ENCODE assay signal across 17 cellular contexts in the genomic region with DNA sequence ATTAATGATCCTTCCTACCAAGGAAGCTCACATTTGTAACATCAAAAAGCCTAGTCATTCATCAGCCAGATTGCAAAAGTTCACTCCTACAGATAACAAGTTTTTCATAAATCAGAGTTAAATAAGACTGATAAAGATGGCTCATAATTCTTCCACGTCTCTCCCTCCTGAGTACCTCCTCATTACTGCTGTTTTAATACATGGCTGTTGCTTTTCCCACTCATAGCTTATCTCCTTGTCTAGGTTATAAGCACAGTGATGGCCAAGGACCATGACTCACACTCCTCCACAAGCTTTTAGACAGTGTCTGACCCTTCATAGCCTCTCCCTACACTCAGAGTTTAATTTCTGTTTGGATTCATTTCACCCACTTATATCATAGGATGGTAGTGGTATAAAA.
A peak's percentile ranks its signal among the peaks of the same experiment; 100 is the strongest.
DNase-seq lines count a peak whose midpoint lies in the region; ATAC-seq and TF ChIP-seq lines count a peak whose summit lies in the region.
"Had no signal": no experiment of that assay in that cellular context is flagged by ENCODE, and none has a peak within 500 bp of the region (broad histone marks: within the 10 kb centered on the region; RNA-seq: fewer than 3 reads in every experiment).

No MANE protein-coding gene starts in this region.

- H3K4me1 ChIP-seq in RWPE2 (ENCODE audit: insufficient read depth, poor library complexity, severe bottlenecking) (no peaks in the 10 kb centered on the region), mesenchymal stem cell (ENCODE audit: control insufficient read depth, insufficient read depth, low read depth, low read length) (no peaks in the 10 kb centered on the region)
- H3K4me1 ChIP-seq in naive thymus-derived CD4-positive, alpha-beta T cell (ENCODE audit: control insufficient read depth in 2 of 2, insufficient read depth in 2 of 2, low read length in 2 of 2), result no peaks in the 10 kb centered on the region
- H3K4me1 ChIP-seq: A549, BE2C, HAP-1 had no signal

- H2BK5ac ChIP-seq in mesenchymal stem cell (ENCODE audit: low read depth, low read length, poor library complexity, severe bottlenecking), result no peak overlapping the region

- H3K4me2 ChIP-seq in mesenchymal stem cell (ENCODE audit: low read length, poor library complexity, severe bottlenecking), result no peak overlapping the region
- H3K4me2 ChIP-seq: A549 had no signal

- H3K27ac ChIP-seq in RWPE2 (ENCODE audit: poor library complexity, severe bottlenecking), result no peak overlapping the region
- no peak overlapping the region for H3K27ac ChIP-seq in mesenchymal stem cell (ENCODE audit: low read length, poor library complexity, severe bottlenecking)
- no peak overlapping the region for H3K27ac ChIP-seq in naive thymus-derived CD4-positive, alpha-beta T cell (ENCODE audit: low read depth, low read length)
- H3K27ac ChIP-seq: A549, C4-2B, HL-60 had no signal

- H3K36me3 Mint-ChIP-seq in naive thymus-derived CD4-positive, alpha-beta T cell, result no peaks in the 10 kb centered on the region
- H3K36me3 Mint-ChIP-seq in T-cell, result no peaks in the 10 kb centered on the region
- H3K36me3 Mint-ChIP-seq: CD4-positive, alpha-beta memory T cell had no signal

- H3K4me1 Mint-ChIP-seq in naive thymus-derived CD4-positive, alpha-beta T cell, result no peaks in the 10 kb centered on the region
- H3K4me1 Mint-ChIP-seq in T-cell, result no peaks in the 10 kb centered on the region
- H3K4me1 Mint-ChIP-seq: CD4-positive, alpha-beta memory T cell had no signal

- no peaks in the 10 kb centered on the region for H3K9me3 Mint-ChIP-seq in naive thymus-derived CD4-positive, alpha-beta T cell
- H3K9me3 Mint-ChIP-seq in T-cell, result no peaks in the 10 kb centered on the region

- H3K4ac ChIP-seq in mesenchymal stem cell (ENCODE audit: low read depth in 1 of 2, low read length in 2 of 2), result no peak overlapping the region

- no peak overlapping the region for H3K4me3 Mint-ChIP-seq in naive thymus-derived CD4-positive, alpha-beta T cell
- H3K4me3 Mint-ChIP-seq in T-cell, result no peak overlapping the region
- H3K4me3 Mint-ChIP-seq: CD4-positive, alpha-beta memory T cell had no signal

- peaks cover 0 to 15% (median 4%) of the 10 kb centered on the region in 5 donors for H3K27me3 Mint-ChIP-seq in naive thymus-derived CD4-positive, alpha-beta T cell
- no peaks in the 10 kb centered on the region for H3K27me3 Mint-ChIP-seq in T-cell
- H3K27me3 Mint-ChIP-seq: CD4-positive, alpha-beta memory T cell had no signal

- no peak overlapping the region for H2BK15ac ChIP-seq in mesenchymal stem cell (ENCODE audit: low read depth, poor library complexity, severe bottlenecking)

- H2AK5ac ChIP-seq in mesenchymal stem cell (ENCODE audit: low read length, severe bottlenecking), result no peak overlapping the region

- no peak overlapping the region for H4K8ac ChIP-seq in mesenchymal stem cell (ENCODE audit: low read length)

- no peak overlapping the region for H3K14ac ChIP-seq in mesenchymal stem cell (ENCODE audit: low read length in 2 of 2)

- ATAC-seq in RWPE2 (ENCODE audit: low read depth) (0 out of 3 replicates have a peak, but pooled peaks have one; percentile 19), T-cell (replicated peaks in 1 of 4) (no peak)
- no peak for ATAC-seq in naive thymus-derived CD4-positive, alpha-beta T cell
- ATAC-seq: A549 had no signal

- DNase-seq in H4 (ENCODE audit: low spot score) (peak; percentile 19), RWPE2 (ENCODE audit: low spot score) (no peak), fibroblast of the aortic adventitia (ENCODE audit: low read depth) (peak; percentile 5), mesenchymal stem cell (peak; percentile 34), T-helper 1 cell (no peak), T-cell (no peak), T-helper 2 cell (no peak)
- DNase-seq in naive thymus-derived CD4-positive, alpha-beta T cell, result no peak
- DNase-seq: BE2C; CD4-positive, alpha-beta memory T cell; DMS79; EL; GOT3 had no signal

- no peak overlapping the region for H3K9ac ChIP-seq in mesenchymal stem cell (ENCODE audit: low read length)

- no peaks in the 10 kb centered on the region for H3K9me3 ChIP-seq in RWPE2 (ENCODE audit: severe bottlenecking)
- H3K9me3 ChIP-seq in mesenchymal stem cell (ENCODE audit: control insufficient read depth, low read length), result no peaks in the 10 kb centered on the region
- H3K9me3 ChIP-seq in naive thymus-derived CD4-positive, alpha-beta T cell (ENCODE audit: control insufficient read depth in 2 of 3, low read length in 3 of 3), result no peaks in the 10 kb centered on the region
- H3K9me3 ChIP-seq: A549, BE2C, HAP-1 had no signal

- no peak overlapping the region for H3K18ac ChIP-seq in mesenchymal stem cell (ENCODE audit: low read depth in 1 of 2, low read length in 2 of 2)

- H2AFZ ChIP-seq in mesenchymal stem cell (ENCODE audit: low read depth, low read length), result no peak overlapping the region

- no peak overlapping the region for H2BK120ac ChIP-seq in mesenchymal stem cell (ENCODE audit: low read depth, low read length)

- no peak overlapping the region for H3K23ac ChIP-seq in mesenchymal stem cell (ENCODE audit: low read length in 2 of 2)

- POLR2A ChIA-PET in naive thymus-derived CD4-positive, alpha-beta T cell (lab: Charles Lee), result no interaction called here
- POLR2A ChIA-PET in T-cell (lab: Charles Lee), result no interaction called here

- WGBS in mesenchymal stem cell, result 27% methylated on average over 1 of the region's 1 CpG

- no peak overlapping the region for H3K4me3 ChIP-seq in RWPE2 (ENCODE audit: severe bottlenecking)
- no peak overlapping the region for H3K4me3 ChIP-seq in fibroblast of the aortic adventitia (ENCODE audit: low read depth, low read length)
- H3K4me3 ChIP-seq in mesenchymal stem cell (ENCODE audit: insufficient read depth in 1 of 2, low read depth in 1 of 2, low read length in 2 of 2), result no peak overlapping the region
- no peak overlapping the region for H3K4me3 ChIP-seq in naive thymus-derived CD4-positive, alpha-beta T cell (ENCODE audit: low read length)
- H3K4me3 ChIP-seq: A549, HAP-1 had no signal

- TF ChIP-seq CTCF in RWPE2 (IDR thresholded peaks at IDR 0.05; ENCODE audit: poor library complexity, severe bottlenecking), result no peak
- no peak for TF ChIP-seq CTCF in fibroblast of the aortic adventitia (IDR thresholded peaks at IDR 0.05; ENCODE audit: insufficient read depth, low read length)

- H3K27me3 ChIP-seq in RWPE2 (ENCODE audit: insufficient read depth, poor library complexity, severe bottlenecking) (peaks cover 5% of the 10 kb centered on the region), mesenchymal stem cell (ENCODE audit: control insufficient read depth in 1 of 2, insufficient read depth in 1 of 2, low read length in 2 of 2) (no peaks in the 10 kb centered on the region)
- H3K27me3 ChIP-seq in naive thymus-derived CD4-positive, alpha-beta T cell (ENCODE audit: control insufficient read depth in 2 of 2, insufficient read depth in 2 of 2, low read length in 2 of 2), result no peaks in the 10 kb centered on the region
- H3K27me3 ChIP-seq: BE2C had no signal

- H3K36me3 ChIP-seq in RWPE2 (ENCODE audit: low read depth), result no peaks in the 10 kb centered on the region
- H3K36me3 ChIP-seq in mesenchymal stem cell (ENCODE audit: control insufficient read depth in 1 of 2, insufficient read depth in 2 of 2, low read depth in 1 of 2, low read length in 2 of 2), result no peaks in the 10 kb centered on the region
- H3K36me3 ChIP-seq in naive thymus-derived CD4-positive, alpha-beta T cell (ENCODE audit: control insufficient read depth in 2 of 3, insufficient read depth in 3 of 3, low read length in 3 of 3), result no peaks in the 10 kb centered on the region
- H3K36me3 ChIP-seq: BE2C, HAP-1 had no signal

- H4K91ac ChIP-seq in mesenchymal stem cell (ENCODE audit: low read length), result no peak overlapping the region

- intact Hi-C loops in naive thymus-derived CD4-positive, alpha-beta T cell (cut with micrococcal nuclease), result no loop called here

- no peak overlapping the region for H3K27ac Mint-ChIP-seq in naive thymus-derived CD4-positive, alpha-beta T cell
- no peak overlapping the region for H3K27ac Mint-ChIP-seq in T-cell
- H3K27ac Mint-ChIP-seq: CD4-positive, alpha-beta memory T cell had no signal

- CTCF ChIA-PET in naive thymus-derived CD4-positive, alpha-beta T cell (lab: Charles Lee), result no interaction called here
- CTCF ChIA-PET in T-cell (lab: Charles Lee), result no interaction called here

- H3K79me1 ChIP-seq in mesenchymal stem cell (replicated peaks; ENCODE audit: low read length, poor library complexity, severe bottlenecking), result no peaks in the 10 kb centered on the region

- H2BK12ac ChIP-seq in mesenchymal stem cell (ENCODE audit: low read length in 2 of 2), result no peak overlapping the region

Comparison
In these comparisons a context has a peak if more than half of its experiments do, and no peak if none do; other contexts are left out.
1. DNase-seq: peak in H4 (single experiment), fibroblast of the aortic adventitia (single experiment) and mesenchymal stem cell (single experiment); none in RWPE2 (single experiment), T-helper 1 cell (0 of 5), naive thymus-derived CD4-positive, alpha-beta T cell (0 of 9), T-cell (0 of 34) and T-helper 2 cell (0 of 5).